ENCODE assay signal across 3 cellular contexts in the genomic region with DNA sequence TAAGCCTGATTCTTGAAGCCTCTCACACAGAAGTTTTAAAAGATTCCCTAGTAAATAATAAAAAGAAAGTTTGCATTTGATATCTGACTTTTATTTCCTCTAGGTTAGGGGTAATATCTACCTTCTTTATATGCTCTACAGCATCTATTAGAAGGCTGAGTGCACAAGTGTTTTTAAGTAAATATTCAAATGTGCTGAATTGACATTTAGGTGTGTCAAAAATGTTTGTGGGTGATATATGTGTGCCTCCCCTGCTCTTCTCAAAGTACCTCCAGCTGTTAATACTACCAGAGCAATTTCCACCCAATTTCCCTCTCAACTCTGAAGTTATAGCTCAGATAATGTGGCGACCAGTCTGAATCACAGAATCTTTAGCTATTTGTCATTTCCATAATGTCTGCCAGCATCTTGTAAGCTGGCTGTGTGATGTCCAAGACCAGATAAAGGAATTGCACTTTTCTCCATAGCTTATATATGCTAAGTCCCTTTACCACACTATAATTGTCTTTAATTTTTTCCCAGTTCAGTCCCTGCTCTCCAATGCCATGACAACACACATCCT.
TF ChIP-seq lines count a peak whose summit lies in the region.

No MANE protein-coding gene starts in this region.

TF ChIP-seq in HepG2, 621 proteins besides CTCF, POLR2A, EP300 and RAD21:
- TF ChIP-seq MAFF (IDR thresholded peaks at IDR 0.05; ENCODE audit: low read depth, low read length) (peak; percentile 90), MAFK (conservative IDR thresholded peaks at IDR 0.05 in 1 of 2, IDR thresholded peaks at IDR 0.05 in 1 of 2; ENCODE audit: low read length in 2 of 2) (peak; percentile 89 to 92), GTF3A (CRISPR knock-in tag; conservative IDR thresholded peaks at IDR 0.05) (no peak)

TF ChIP-seq in IMR-90, 13 proteins besides CTCF, POLR2A, EP300 and RAD21:
- TF ChIP-seq MAFK (IDR thresholded peaks at IDR 0.05; ENCODE audit: low read depth, low read length) (peak; percentile 81), CEBPB (IDR thresholded peaks at IDR 0.05; ENCODE audit: low read depth, low read length) (no peak)

TF ChIP-seq in K562, 482 proteins besides CTCF, POLR2A, EP300 and RAD21:
- TF ChIP-seq EWSR1 (IDR thresholded peaks at IDR 0.05; ENCODE audit: borderline replicate concordance, low read depth, partially characterized antibody) (no peak), MAFK (IDR thresholded peaks at IDR 0.05; ENCODE audit: low read length) (peak; percentile 54), ZFP1 (CRISPR knock-in tag; IDR thresholded peaks at IDR 0.05) (no peak), ZNF830 (CRISPR knock-in tag; IDR thresholded peaks at IDR 0.05) (no peak), KLF16 (IDR thresholded peaks at IDR 0.05) (no peak), ZNF316 (IDR thresholded peaks at IDR 0.05) (peak; percentile 79), NFATC3 (IDR thresholded peaks at IDR 0.05) (no peak), TCF3 (CRISPR knock-in tag; IDR thresholded peaks at IDR 0.05) (no peak), MYNN (IDR thresholded peaks at IDR 0.05) (no peak), MYNN (CRISPR knock-in tag; IDR thresholded peaks at IDR 0.05) (no peak), THRAP3 (IDR thresholded peaks at IDR 0.05; ENCODE audit: borderline replicate concordance) (no peak), SREBF2 (CRISPR knock-in tag; IDR thresholded peaks at IDR 0.05) (no peak), ZNF24 (IDR thresholded peaks at IDR 0.05) (no peak), ATF7 (IDR thresholded peaks at IDR 0.05) (no peak), HDAC6 (IDR thresholded peaks at IDR 0.05; ENCODE audit: low read depth, low read length) (no peak), TAF1 (IDR thresholded peaks at IDR 0.05; ENCODE audit: control insufficient read depth, extremely low read depth, insufficient read depth, low read length, severe bottlenecking) (no peak), MAFF (IDR thresholded peaks at IDR 0.05; ENCODE audit: low read length) (peak; percentile 74), RBM15 (IDR thresholded peaks at IDR 0.05; ENCODE audit: insufficient read depth, low read length) (no peak), ZNF764 (CRISPR knock-in tag; IDR thresholded peaks at IDR 0.05; ENCODE audit: low read depth) (no peak), C11orf30 (IDR thresholded peaks at IDR 0.05; ENCODE audit: low read depth) (peak; percentile 64; the same call in 1 of the 2 replicates), ZNF589 (CRISPR knock-in tag; IDR thresholded peaks at IDR 0.05; ENCODE audit: low read depth) (no peak), FUS (optimal IDR thresholded peaks at IDR 0.05; ENCODE audit: low read depth, low read length) (no peak), SIX5 (IDR thresholded peaks at IDR 0.05; ENCODE audit: borderline replicate concordance in 1 of 2, insufficient read depth in 1 of 2, low read depth in 1 of 2, low read length in 2 of 2) (no peak), MAFG (tag; conservative IDR thresholded peaks at IDR 0.05) (peak; percentile 63), MTA2 (IDR thresholded peaks at IDR 0.05; ENCODE audit: low read depth) (no peak), ZNF707 (CRISPR knock-in tag; conservative IDR thresholded peaks at IDR 0.05) (no peak), U2AF1 (optimal IDR thresholded peaks at IDR 0.05; ENCODE audit: low read depth, low read length) (no peak)
- TF ChIP-seq, protein P1, sequence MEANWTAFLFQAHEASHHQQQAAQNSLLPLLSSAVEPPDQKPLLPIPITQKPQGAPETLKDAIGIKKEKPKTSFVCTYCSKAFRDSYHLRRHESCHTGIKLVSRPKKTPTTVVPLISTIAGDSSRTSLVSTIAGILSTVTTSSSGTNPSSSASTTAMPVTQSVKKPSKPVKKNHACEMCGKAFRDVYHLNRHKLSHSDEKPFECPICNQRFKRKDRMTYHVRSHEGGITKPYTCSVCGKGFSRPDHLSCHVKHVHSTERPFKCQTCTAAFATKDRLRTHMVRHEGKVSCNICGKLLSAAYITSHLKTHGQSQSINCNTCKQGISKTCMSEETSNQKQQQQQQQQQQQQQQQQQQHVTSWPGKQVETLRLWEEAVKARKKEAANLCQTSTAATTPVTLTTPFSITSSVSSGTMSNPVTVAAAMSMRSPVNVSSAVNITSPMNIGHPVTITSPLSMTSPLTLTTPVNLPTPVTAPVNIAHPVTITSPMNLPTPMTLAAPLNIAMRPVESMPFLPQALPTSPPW (CRISPR knock-in tag; IDR thresholded peaks at IDR 0.05) = no peak
- TF ChIP-seq, protein P2, sequence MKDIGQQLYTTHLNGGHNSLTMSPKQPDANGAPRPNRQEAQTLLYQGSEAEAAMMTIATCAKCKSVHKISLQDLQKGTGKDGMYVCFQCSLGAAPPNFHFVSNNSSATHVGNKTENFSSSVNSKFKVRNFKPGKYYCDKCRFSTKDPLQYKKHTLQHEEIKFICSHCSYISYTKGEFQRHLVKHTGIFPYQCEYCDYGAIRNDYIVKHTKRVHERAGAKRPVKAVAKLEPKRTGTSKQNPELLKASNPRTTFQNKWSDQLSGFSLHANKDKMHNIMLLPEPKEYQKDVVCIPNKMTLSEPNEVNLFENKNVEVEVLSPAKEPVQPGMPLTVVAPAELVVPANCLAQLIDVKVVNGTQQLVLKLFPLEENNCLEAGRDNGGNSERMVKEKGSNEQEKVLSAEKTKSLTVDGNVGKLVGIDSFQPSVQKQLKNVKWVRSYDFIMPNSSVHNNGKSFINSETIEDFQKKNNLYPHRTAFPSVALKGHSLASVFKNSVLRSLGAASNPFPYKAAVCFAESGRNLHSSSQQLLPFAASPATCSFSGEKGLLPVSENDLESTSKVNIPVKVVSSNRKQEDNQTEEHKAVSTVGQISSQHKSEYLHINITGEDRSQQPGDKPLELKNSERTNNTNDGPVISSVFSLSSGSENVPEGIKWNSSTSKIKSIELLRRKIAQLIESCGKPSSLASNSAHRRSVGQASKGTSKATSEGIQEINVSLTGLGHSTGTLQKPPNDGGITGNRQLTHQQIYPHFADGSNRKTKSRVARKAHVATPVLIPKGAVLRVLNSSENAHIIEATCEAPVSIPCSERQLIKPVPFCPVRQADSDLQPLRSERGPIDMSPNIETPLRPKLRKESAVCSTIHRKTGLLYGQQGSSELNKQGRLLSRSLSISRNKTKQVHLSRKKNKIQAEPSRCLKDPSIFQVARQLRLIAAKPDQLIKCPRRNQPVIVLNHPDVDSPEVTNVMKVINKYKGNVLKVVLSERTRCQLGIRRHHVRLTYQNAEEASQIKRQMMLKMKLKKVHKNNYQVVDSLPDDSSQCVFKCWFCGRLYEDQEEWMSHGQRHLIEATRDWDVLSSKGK (CRISPR knock-in tag; IDR thresholded peaks at IDR 0.05) = no peak
- TF ChIP-seq, protein P3, sequence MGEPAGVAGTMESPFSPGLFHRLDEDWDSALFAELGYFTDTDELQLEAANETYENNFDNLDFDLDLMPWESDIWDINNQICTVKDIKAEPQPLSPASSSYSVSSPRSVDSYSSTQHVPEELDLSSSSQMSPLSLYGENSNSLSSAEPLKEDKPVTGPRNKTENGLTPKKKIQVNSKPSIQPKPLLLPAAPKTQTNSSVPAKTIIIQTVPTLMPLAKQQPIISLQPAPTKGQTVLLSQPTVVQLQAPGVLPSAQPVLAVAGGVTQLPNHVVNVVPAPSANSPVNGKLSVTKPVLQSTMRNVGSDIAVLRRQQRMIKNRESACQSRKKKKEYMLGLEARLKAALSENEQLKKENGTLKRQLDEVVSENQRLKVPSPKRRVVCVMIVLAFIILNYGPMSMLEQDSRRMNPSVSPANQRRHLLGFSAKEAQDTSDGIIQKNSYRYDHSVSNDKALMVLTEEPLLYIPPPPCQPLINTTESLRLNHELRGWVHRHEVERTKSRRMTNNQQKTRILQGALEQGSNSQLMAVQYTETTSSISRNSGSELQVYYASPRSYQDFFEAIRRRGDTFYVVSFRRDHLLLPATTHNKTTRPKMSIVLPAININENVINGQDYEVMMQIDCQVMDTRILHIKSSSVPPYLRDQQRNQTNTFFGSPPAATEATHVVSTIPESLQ (CRISPR knock-in tag; IDR thresholded peaks at IDR 0.05) = no peak
- TF ChIP-seq, protein P4, sequence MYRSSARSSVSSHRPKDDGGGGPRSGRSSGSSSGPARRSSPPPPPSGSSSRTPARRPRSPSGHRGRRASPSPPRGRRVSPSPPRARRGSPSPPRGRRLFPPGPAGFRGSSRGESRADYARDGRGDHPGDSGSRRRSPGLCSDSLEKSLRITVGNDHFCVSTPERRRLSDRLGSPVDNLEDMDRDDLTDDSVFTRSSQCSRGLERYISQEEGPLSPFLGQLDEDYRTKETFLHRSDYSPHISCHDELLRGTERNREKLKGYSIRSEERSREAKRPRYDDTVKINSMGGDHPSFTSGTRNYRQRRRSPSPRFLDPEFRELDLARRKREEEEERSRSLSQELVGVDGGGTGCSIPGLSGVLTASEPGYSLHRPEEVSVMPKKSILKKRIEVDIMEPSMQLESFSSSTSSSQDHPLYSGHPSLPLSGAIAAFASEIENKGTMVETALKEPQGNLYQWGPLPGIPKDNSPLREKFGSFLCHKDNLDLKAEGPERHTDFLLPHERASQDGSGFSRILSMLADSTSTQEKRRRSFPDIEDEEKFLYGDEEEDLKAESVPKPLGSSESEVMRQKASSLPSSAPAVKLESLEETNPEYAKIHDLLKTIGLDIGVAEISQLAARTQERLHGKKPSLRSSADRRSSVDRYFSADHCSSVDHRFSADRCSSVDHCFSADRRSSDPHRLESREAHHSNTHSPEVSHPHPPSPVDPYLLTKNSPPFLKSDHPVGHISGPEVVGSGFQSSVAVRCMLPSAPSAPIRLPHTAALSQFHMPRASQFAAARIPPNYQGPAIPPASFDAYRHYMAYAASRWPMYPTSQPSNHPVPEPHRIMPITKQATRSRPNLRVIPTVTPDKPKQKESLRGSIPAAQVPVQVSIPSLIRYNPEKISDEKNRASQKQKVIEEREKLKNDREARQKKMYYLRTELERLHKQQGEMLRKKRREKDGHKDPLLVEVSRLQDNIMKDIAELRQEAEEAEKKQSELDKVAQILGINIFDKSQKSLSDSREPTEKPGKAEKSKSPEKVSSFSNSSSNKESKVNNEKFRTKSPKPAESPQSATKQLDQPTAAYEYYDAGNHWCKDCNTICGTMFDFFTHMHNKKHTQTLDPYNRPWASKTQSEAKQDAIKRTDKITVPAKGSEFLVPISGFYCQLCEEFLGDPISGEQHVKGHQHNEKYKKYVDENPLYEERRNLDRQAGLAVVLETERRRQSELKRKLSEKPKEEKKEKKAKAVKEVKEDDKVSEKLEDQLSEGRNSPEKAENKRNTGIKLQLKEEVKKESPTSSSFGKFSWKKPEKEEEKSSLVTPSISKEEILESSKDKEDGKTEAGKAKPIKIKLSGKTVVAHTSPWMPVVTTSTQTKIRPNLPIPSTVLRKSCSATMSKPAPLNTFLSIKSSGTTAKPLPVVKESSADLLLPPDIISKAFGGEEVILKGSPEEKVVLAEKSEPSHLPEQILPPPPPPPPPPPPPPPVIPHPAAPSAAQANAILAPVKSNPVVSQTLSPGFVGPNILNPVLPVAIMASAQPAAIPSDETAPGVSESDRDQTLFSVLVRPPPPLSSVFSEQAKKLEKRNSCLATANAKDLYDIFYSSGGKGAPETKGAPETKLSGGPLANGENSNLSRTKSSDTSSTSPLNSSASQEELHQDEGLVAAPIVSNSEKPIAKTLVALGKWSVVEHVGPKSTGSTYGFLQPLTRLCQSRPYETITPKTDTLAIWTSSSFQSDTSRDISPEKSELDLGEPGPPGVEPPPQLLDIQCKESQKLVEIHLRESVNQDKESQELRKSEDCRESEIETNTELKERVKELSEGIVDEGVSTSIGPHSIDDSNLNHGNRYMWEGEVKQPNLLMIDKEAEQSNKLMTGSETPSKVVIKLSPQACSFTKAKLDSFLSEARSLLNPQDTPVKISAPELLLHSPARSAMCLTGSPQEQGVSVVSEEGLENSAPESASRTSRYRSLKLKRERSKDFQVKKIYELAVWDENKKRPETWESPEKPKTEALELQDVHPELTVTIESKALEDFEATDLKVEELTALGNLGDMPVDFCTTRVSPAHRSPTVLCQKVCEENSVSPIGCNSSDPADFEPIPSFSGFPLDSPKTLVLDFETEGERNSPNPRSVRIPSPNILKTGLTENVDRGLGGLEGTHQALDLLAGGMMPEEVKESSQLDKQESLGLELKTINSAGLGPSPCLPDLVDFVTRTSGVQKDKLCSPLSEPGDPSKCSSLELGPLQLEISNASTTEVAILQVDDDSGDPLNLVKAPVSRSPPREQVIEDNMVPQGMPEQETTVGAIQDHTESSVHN (IDR thresholded peaks at IDR 0.05; ENCODE audit: borderline replicate concordance in 1 of 2, low read depth in 1 of 2) = no peak
- TF ChIP-seq, protein P5, sequence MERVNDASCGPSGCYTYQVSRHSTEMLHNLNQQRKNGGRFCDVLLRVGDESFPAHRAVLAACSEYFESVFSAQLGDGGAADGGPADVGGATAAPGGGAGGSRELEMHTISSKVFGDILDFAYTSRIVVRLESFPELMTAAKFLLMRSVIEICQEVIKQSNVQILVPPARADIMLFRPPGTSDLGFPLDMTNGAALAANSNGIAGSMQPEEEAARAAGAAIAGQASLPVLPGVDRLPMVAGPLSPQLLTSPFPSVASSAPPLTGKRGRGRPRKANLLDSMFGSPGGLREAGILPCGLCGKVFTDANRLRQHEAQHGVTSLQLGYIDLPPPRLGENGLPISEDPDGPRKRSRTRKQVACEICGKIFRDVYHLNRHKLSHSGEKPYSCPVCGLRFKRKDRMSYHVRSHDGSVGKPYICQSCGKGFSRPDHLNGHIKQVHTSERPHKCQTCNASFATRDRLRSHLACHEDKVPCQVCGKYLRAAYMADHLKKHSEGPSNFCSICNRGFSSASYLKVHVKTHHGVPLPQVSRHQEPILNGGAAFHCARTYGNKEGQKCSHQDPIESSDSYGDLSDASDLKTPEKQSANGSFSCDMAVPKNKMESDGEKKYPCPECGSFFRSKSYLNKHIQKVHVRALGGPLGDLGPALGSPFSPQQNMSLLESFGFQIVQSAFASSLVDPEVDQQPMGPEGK (CRISPR knock-in tag; IDR thresholded peaks at IDR 0.05; ENCODE audit: borderline replicate concordance) = no peak
- TF ChIP-seq, protein P6, sequence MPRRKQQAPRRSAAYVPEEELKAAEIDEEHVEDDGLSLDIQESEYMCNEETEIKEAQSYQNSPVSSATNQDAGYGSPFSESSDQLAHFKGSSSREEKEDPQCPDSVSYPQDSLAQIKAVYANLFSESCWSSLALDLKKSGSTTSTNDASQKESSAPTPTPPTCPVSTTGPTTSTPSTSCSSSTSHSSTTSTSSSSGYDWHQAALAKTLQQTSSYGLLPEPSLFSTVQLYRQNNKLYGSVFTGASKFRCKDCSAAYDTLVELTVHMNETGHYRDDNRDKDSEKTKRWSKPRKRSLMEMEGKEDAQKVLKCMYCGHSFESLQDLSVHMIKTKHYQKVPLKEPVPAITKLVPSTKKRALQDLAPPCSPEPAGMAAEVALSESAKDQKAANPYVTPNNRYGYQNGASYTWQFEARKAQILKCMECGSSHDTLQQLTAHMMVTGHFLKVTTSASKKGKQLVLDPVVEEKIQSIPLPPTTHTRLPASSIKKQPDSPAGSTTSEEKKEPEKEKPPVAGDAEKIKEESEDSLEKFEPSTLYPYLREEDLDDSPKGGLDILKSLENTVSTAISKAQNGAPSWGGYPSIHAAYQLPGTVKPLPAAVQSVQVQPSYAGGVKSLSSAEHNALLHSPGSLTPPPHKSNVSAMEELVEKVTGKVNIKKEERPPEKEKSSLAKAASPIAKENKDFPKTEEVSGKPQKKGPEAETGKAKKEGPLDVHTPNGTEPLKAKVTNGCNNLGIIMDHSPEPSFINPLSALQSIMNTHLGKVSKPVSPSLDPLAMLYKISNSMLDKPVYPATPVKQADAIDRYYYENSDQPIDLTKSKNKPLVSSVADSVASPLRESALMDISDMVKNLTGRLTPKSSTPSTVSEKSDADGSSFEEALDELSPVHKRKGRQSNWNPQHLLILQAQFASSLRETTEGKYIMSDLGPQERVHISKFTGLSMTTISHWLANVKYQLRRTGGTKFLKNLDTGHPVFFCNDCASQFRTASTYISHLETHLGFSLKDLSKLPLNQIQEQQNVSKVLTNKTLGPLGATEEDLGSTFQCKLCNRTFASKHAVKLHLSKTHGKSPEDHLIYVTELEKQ (CRISPR knock-in tag; IDR thresholded peaks at IDR 0.05) = no peak
TF ChIP-seq in K562: peak in this region for 5.
